In genomic region chr2:238239552-238239871, GRCh38 we compare ENCODE assay signal across 8 cellular contexts. TPM values are rescaled to one million over a fixed set of nuclear protein-coding genes. Genes with fewer than 3 reads are reported as not detected.
DNase-seq lines count a peak whose midpoint lies in the region; ATAC-seq and TF ChIP-seq lines count a peak whose summit lies in the region.

No MANE protein-coding gene starts in this region.

- H3K4me1 Mint-ChIP-seq in Calu3 (ENCODE audit: low read depth, unreplicated experiment) (peaks cover 8% of the 10 kb centered on the region), CD14-positive monocyte (peaks cover 26% of the 10 kb centered on the region)

- H3K36me3 ChIP-seq in HEK293 (ENCODE audit: control insufficient read depth in 2 of 2, insufficient read depth in 1 of 2, low read length in 2 of 2) (no peaks in the 10 kb centered on the region), heart right ventricle (peaks cover 0 to 11% (median 4%) of the 10 kb centered on the region in 9 donors), spleen (peaks cover 0 to 3% (median 0%) of the 10 kb centered on the region in 6 donors)

- H3K4me3 Mint-ChIP-seq in Calu3 (ENCODE audit: low read depth, unreplicated experiment) = peak overlapping the region; percentile 83
- peak overlapping the region in 1 of 2 donors; percentile 21 for H3K4me3 Mint-ChIP-seq in CD14-positive monocyte

- H3K4me1 ChIP-seq in HEK293 (ENCODE audit: control insufficient read depth, insufficient read depth, low read length) (peaks cover 8% of the 10 kb centered on the region), heart right ventricle (peaks cover 10 to 44% (median 33%) of the 10 kb centered on the region in 9 donors), spleen (peaks cover 11 to 56% (median 38%) of the 10 kb centered on the region in 6 donors)

- WGBS in heart right ventricle, 2 donors = 0% methylated on average over 28 to 42 of the region's 42 CpGs
- WGBS in spleen, 5 donors = 1% methylated on average over 20 to 42 of the region's 42 CpGs; no CpG with 5 or more reads in 2 of the 5 donors

- H3K36me3 Mint-ChIP-seq in Calu3 (ENCODE audit: insufficient read depth, unreplicated experiment) (peaks cover 21% of the 10 kb centered on the region), CD14-positive monocyte (peaks cover 5 to 17% of the 10 kb centered on the region in 2 donors)

- H3K27ac ChIP-seq in HEK293 (ENCODE audit: extremely low read depth, low read depth, low read length) = peak overlapping the region; percentile 74; the same call in 1 of the 2 replicates
- H3K27ac ChIP-seq in heart right ventricle = peak overlapping the region in 4 of 10 donors; percentile 37 to 58 (median 42)
- peak overlapping the region in 4 of 8 donors; percentile 47 to 67 (median 57) for H3K27ac ChIP-seq in spleen

- no peak for ATAC-seq in heart right ventricle
- no peak for ATAC-seq in GM21367 (IDR thresholded peaks at IDR 0.05; ENCODE audit: unreplicated experiment)

- H3K27me3 ChIP-seq in heart right ventricle = peaks cover 0 to 60% (median 19%) of the 10 kb centered on the region in 7 donors
- peaks cover 0 to 65% (median 13%) of the 10 kb centered on the region in 7 donors for H3K27me3 ChIP-seq in spleen (replicated peaks in 1 of 7)

- BruUV-seq in Calu3 (replicated peaks; lab: Mats Ljungman, UMichigan) = no TSS peak

- POLR2A ChIA-PET in HEK293 (lab: Yijun Ruan, JAX) = interaction anchor here (0.6 to 1.6 kb wide), 8 partner anchors 10 to 65 kb away, joined by 3 to 7 read pairs (median 5); partner anchors contain the start of gene ILKAP

- TF ChIP-seq POLR2A in spleen (IDR thresholded peaks at IDR 0.05) = no peak

- TF ChIP-seq CTCF in Calu3 (IDR thresholded peaks at IDR 0.05; ENCODE audit: unreplicated experiment) (no peak), HEK293 (tag by site-specific recombination; IDR thresholded peaks at IDR 0.05) (peak; percentile 33; the same call in 1 of the 2 replicates), heart right ventricle (IDR thresholded peaks at IDR 0.05) (no peak), spleen (IDR thresholded peaks at IDR 0.05 in 8 of 11, conservative IDR thresholded peaks at IDR 0.05 in 3 of 11) (no peak), CD14-positive monocyte (IDR thresholded peaks at IDR 0.05) (no peak)

- H3K9me3 Mint-ChIP-seq in Calu3 (ENCODE audit: low read depth, unreplicated experiment) = no peaks in the 10 kb centered on the region
- peaks cover 0 to 17% (median 9%) of the 10 kb centered on the region in 7 donors for H3K9me3 Mint-ChIP-seq in CD14-positive monocyte

- H3K27me3 Mint-ChIP-seq in Calu3 (ENCODE audit: unreplicated experiment) (peaks cover 34% of the 10 kb centered on the region), CD14-positive monocyte (ENCODE audit: low read depth in 3 of 3) (peaks cover 57 to 77% (median 58%) of the 10 kb centered on the region in 3 donors)

- intact Hi-C loops in Calu3 (cut with micrococcal nuclease; ENCODE audit: unreplicated experiment) (no loop called here), heart right ventricle (cut with DNase I) (no loop called here), spleen (cut with DNase I; ENCODE audit: low total_unique reads) (no loop called here), CD14-positive monocyte (cut with micrococcal nuclease) (loop anchor here (5.0 to 10.0 kb wide), 2 partner anchors 37 to 275 kb away; partner anchors contain the start of genes ILKAP (in 1 of the 2) and UBE2F (in 1 of the 2))

- H3K9me3 ChIP-seq in HEK293 (ENCODE audit: control insufficient read depth, insufficient read depth, low read depth, low read length) (no peaks in the 10 kb centered on the region), heart right ventricle (no peaks in the 10 kb centered on the region), spleen (no peaks in the 10 kb centered on the region)

- no peak overlapping the region for H3K27ac Mint-ChIP-seq in Calu3 (ENCODE audit: unreplicated experiment)
- no peak overlapping the region for H3K27ac Mint-ChIP-seq in CD14-positive monocyte

- peak; percentile 30 for DNase-seq in Calu3
- DNase-seq in T follicular helper cell (ENCODE audit: low read depth) = peak; percentile 18
- DNase-seq in heart right ventricle = no peak
- no peak for DNase-seq in spleen
- no peak for DNase-seq in CD14-positive monocyte (ENCODE audit: low spot score)
- no peak for DNase-seq in SHP77 (lab: John Stamatoyannopoulos, UW)

- CTCF ChIA-PET in Calu3 (lab: Charles Lee) (no interaction called here), HEK293 (lab: Yijun Ruan, JAX) (interaction anchor here (0.6 to 5.7 kb wide), 2 partner anchors 16 to 74 kb away, joined by 5 to 22 read pairs; no protein-coding TSS in a partner anchor)

- H3K4me3 ChIP-seq in HEK293 (ENCODE audit: low read depth, low read length) = peak overlapping the region; percentile 66
- peak overlapping the region; percentile 44 to 69 (median 64) for H3K4me3 ChIP-seq in heart right ventricle
- peak overlapping the region; percentile 64 to 90 (median 77) for H3K4me3 ChIP-seq in spleen

TF ChIP-seq in HEK293, 187 proteins besides CTCF, POLR2A, EP300 and RAD21 (continues in another document):
- TF ChIP-seq EGR2 (tag by site-specific recombination; IDR thresholded peaks at IDR 0.05; ENCODE audit: low read depth) (no peak), ZNF544 (tag by site-specific recombination; IDR thresholded peaks at IDR 0.05) (no peak), ZBTB8A (tag by site-specific recombination; IDR thresholded peaks at IDR 0.05) (peak; percentile 76), ZSCAN16 (tag by site-specific recombination; IDR thresholded peaks at IDR 0.05) (no peak), ZNF529 (tag by site-specific recombination; IDR thresholded peaks at IDR 0.05; ENCODE audit: insufficient replicate concordance) (no peak), ZNF596 (tag by site-specific recombination; IDR thresholded peaks at IDR 0.05) (no peak), ZNF354C (tag by site-specific recombination; IDR thresholded peaks at IDR 0.05; ENCODE audit: borderline replicate concordance, low read depth) (no peak), YY1 (tag by site-specific recombination; IDR thresholded peaks at IDR 0.05) (no peak), ZNF660 (tag by site-specific recombination; IDR thresholded peaks at IDR 0.05) (0 out of 2 replicates have a peak, but pooled peaks have one; percentile 25), ZNF426 (tag by site-specific recombination; IDR thresholded peaks at IDR 0.05) (no peak), ZNF837 (tag by site-specific recombination; IDR thresholded peaks at IDR 0.05) (no peak)
- TF ChIP-seq, protein P1, sequence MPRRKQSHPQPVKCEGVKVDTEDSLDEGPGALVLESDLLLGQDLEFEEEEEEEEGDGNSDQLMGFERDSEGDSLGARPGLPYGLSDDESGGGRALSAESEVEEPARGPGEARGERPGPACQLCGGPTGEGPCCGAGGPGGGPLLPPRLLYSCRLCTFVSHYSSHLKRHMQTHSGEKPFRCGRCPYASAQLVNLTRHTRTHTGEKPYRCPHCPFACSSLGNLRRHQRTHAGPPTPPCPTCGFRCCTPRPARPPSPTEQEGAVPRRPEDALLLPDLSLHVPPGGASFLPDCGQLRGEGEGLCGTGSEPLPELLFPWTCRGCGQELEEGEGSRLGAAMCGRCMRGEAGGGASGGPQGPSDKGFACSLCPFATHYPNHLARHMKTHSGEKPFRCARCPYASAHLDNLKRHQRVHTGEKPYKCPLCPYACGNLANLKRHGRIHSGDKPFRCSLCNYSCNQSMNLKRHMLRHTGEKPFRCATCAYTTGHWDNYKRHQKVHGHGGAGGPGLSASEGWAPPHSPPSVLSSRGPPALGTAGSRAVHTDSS (tag by site-specific recombination; IDR thresholded peaks at IDR 0.05) = 0 out of 2 replicates have a peak, but pooled peaks have one; percentile 16
- TF ChIP-seq, protein P2, sequence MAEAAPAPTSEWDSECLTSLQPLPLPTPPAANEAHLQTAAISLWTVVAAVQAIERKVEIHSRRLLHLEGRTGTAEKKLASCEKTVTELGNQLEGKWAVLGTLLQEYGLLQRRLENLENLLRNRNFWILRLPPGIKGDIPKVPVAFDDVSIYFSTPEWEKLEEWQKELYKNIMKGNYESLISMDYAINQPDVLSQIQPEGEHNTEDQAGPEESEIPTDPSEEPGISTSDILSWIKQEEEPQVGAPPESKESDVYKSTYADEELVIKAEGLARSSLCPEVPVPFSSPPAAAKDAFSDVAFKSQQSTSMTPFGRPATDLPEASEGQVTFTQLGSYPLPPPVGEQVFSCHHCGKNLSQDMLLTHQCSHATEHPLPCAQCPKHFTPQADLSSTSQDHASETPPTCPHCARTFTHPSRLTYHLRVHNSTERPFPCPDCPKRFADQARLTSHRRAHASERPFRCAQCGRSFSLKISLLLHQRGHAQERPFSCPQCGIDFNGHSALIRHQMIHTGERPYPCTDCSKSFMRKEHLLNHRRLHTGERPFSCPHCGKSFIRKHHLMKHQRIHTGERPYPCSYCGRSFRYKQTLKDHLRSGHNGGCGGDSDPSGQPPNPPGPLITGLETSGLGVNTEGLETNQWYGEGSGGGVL (tag by site-specific recombination; IDR thresholded peaks at IDR 0.05) = no peak

RNA-seq across cellular contexts. Expression of gene HES6, which starts 0.3 kb away (rescaled TPM):
- 5.9 and 8.0 TPM in 2 replicates for total RNA-seq in Calu3 (2022)
- total RNA-seq in heart right ventricle = 1 to 10 TPM; 1.1 to 3.9 (median 1.9) TPM
- polyA plus RNA-seq in heart right ventricle = 1 to 10 TPM; 3.9 to 6.9 TPM
- total RNA-seq in spleen = 10 to 100 TPM in 3 of 7 donors, 1 to 10 TPM in 4; 3.9 to 22.7 (median 8.1) TPM
- polyA plus RNA-seq in spleen = 10 to 100 TPM in 1 of 3 donors, 1 to 10 TPM in 2; 6.2 to 14.2 (median 8.6) TPM
- 1 to 10 TPM; 2.1 to 4.0 TPM for polyA plus RNA-seq in CD14-positive monocyte

RNA-seq across cellular contexts. Expression of gene ILKAP, which starts 36.0 kb away (rescaled TPM):
- 51.3 and 55.4 TPM in 2 replicates for total RNA-seq in Calu3 (2022)
- 10 to 100 TPM; 19.6 to 31.0 (median 24.2) TPM for total RNA-seq in heart right ventricle
- 10 to 100 TPM; 38.0 to 83.9 TPM for polyA plus RNA-seq in heart right ventricle
- 10 to 100 TPM; 39.7 to 61.2 (median 47.1) TPM for total RNA-seq in spleen
- polyA plus RNA-seq in spleen = 10 to 100 TPM; 46.8 to 64.5 (median 58.5) TPM
- 10 to 100 TPM; 23.2 to 29.3 TPM for polyA plus RNA-seq in CD14-positive monocyte

RNA-seq across cellular contexts. Expression of gene PER2, which starts 48.9 kb away (rescaled TPM):
- total RNA-seq in Calu3 (2022) (14.0 and 14.8 TPM in 2 replicates), heart right ventricle (10 to 100 TPM in 3 of 10 donors, 1 to 10 TPM in 7; 3.1 to 19.0 (median 8.0) TPM), spleen (10 to 100 TPM in 6 of 7 donors, 1 to 10 TPM in 1; 9.7 to 16.2 (median 14.8) TPM)
- polyA plus RNA-seq in heart right ventricle (1 to 10 TPM; 1.4 to 4.5 TPM), spleen (1 to 10 TPM; 2.0 to 3.7 (median 2.6) TPM), CD14-positive monocyte (1 to 10 TPM; 1.6 to 3.1 TPM)

Comparison
In these comparisons a context has a peak if more than half of its experiments do, and no peak if none do; other contexts are left out.
1. DNase-seq: peak in Calu3 (single experiment) and T follicular helper cell (single experiment); none in heart right ventricle (0 of 2), spleen (single experiment), CD14-positive monocyte (single experiment) and SHP77 (0 of 2).
2. intact Hi-C loops: an anchor here in CD14-positive monocyte (5.0 to 10.0 kb wide); none called in Calu3, heart right ventricle and spleen.
3. Peak in every context shown above with its lines, with median percentiles within 50 percentile points of each other: H3K4me3 ChIP-seq.